8 cellular contexts compared by ENCODE assay signal in genomic region chr1:93080424-93080823, GRCh38. TPM values are rescaled to one million over a fixed set of nuclear protein-coding genes. Genes with fewer than 3 reads are reported as not detected.
DNase-seq lines count a peak whose midpoint lies in the region; ATAC-seq, FAIRE-seq and TF ChIP-seq lines count a peak whose summit lies in the region.

No MANE protein-coding gene starts in this region.

- H4K20me1 ChIP-seq in astrocyte (ENCODE audit: insufficient read depth, low read length) (peaks cover 25% of the 10 kb centered on the region), smooth muscle cell (ENCODE audit: low read depth) (peaks cover 47% of the 10 kb centered on the region)

- peak overlapping the region; percentile 95 for H3K27ac Mint-ChIP-seq in astrocyte (ENCODE audit: unreplicated experiment)

- H3K4me3 ChIP-seq in astrocyte (ENCODE audit: insufficient read depth, low read depth, low read length) = peak overlapping the region; percentile 100
- peak overlapping the region; percentile 97 for H3K4me3 ChIP-seq in iPS-18c (ENCODE audit: insufficient read depth, low read depth, low read length)
- peak overlapping the region; percentile 99 for H3K4me3 ChIP-seq in smooth muscle cell

- WGBS in smooth muscle cell (ENCODE audit: low lambda C conversion rate) = 0% methylated on average over 1 of the region's 1 CpG

- no peaks in the 10 kb centered on the region for H3K27me3 Mint-ChIP-seq in astrocyte (ENCODE audit: low read depth, unreplicated experiment)

- H3K36me3 Mint-ChIP-seq in astrocyte (ENCODE audit: low read depth, unreplicated experiment) = no peaks in the 10 kb centered on the region

- TF ChIP-seq CTCF in astrocyte (IDR thresholded peaks at IDR 0.05; ENCODE audit: insufficient read depth, low read depth, low read length) (peak; percentile 43), smooth muscle cell (IDR thresholded peaks at IDR 0.05; ENCODE audit: borderline replicate concordance, insufficient read depth, poor library complexity, severe bottlenecking) (peak; percentile 32)

- no peak for FAIRE-seq in astrocyte (lab: Jason Lieb, UNC)

- ATAC-seq in GM19395 (IDR thresholded peaks at IDR 0.05; ENCODE audit: unreplicated experiment) = peak; percentile 69
- peak; percentile 68 for ATAC-seq in HG03432 (IDR thresholded peaks at IDR 0.05; ENCODE audit: unreplicated experiment)

- H3K27me3 ChIP-seq in astrocyte (ENCODE audit: insufficient read depth, low read length) (no peaks in the 10 kb centered on the region), smooth muscle cell (ENCODE audit: low read depth) (no peaks in the 10 kb centered on the region)

- peaks cover 11% of the 10 kb centered on the region for H3K4me1 Mint-ChIP-seq in astrocyte (ENCODE audit: low read depth, unreplicated experiment)

- peaks cover 10% of the 10 kb centered on the region for H3F3A ChIP-seq in smooth muscle cell (ENCODE audit: low read depth)

- H3K9me3 ChIP-seq in astrocyte (ENCODE audit: insufficient read depth, low read depth, low read length) (no peaks in the 10 kb centered on the region), iPS-18c (ENCODE audit: control insufficient read depth, insufficient read depth, low read length) (no peaks in the 10 kb centered on the region), smooth muscle cell (replicated peaks; ENCODE audit: low read depth) (no peaks in the 10 kb centered on the region)

- no peaks in the 10 kb centered on the region for H3K9me3 Mint-ChIP-seq in astrocyte (ENCODE audit: unreplicated experiment)

- peaks cover 17% of the 10 kb centered on the region for H3K4me1 ChIP-seq in astrocyte (ENCODE audit: insufficient read depth, low read length)
- peaks cover 22% of the 10 kb centered on the region for H3K4me1 ChIP-seq in smooth muscle cell (ENCODE audit: low read depth)

- H3K4me2 ChIP-seq in astrocyte (ENCODE audit: low read length) (peak overlapping the region; percentile 93), smooth muscle cell (peak overlapping the region; percentile 86)

- H2AFZ ChIP-seq in astrocyte (ENCODE audit: low read depth, low read length) (no peak overlapping the region), smooth muscle cell (ENCODE audit: low read depth) (no peak overlapping the region)

- H3K9ac ChIP-seq in astrocyte (ENCODE audit: low read length) = peak overlapping the region; percentile 100
- H3K9ac ChIP-seq in smooth muscle cell (ENCODE audit: low read depth) = peak overlapping the region; percentile 96

- H3K4me3 Mint-ChIP-seq in astrocyte (ENCODE audit: unreplicated experiment) = peak overlapping the region; percentile 100

- H3K79me2 ChIP-seq in astrocyte (ENCODE audit: insufficient read depth, low read length) = peaks cover 68% of the 10 kb centered on the region
- H3K79me2 ChIP-seq in smooth muscle cell (ENCODE audit: low read depth) = peaks cover 61% of the 10 kb centered on the region

- H3K27ac ChIP-seq in astrocyte (ENCODE audit: low read depth, low read length) = peak overlapping the region; percentile 98
- peak overlapping the region; percentile 93 for H3K27ac ChIP-seq in smooth muscle cell (ENCODE audit: low read depth)

- H3K36me3 ChIP-seq in astrocyte (ENCODE audit: insufficient read depth, low read length) (no peaks in the 10 kb centered on the region), smooth muscle cell (ENCODE audit: low read depth) (peaks cover 15% of the 10 kb centered on the region)

- DNase-seq in DMS53 (lab: John Stamatoyannopoulos, UW) (peak; percentile 84), NCI-H524 treated with DMSO at 0.1 percent for 48 hours (lab: John Stamatoyannopoulos, UW) (peak; percentile 33), astrocyte (ENCODE audit: low read depth) (peak; percentile 72), smooth muscle cell (lab: John Stamatoyannopoulos, UW; ENCODE audit: unreplicated experiment) (no peak), GM19238 (ENCODE audit: insufficient read length, low spot score) (no peak)

RNA-seq across cellular contexts. Expression of gene MTF2, which starts 1.3 kb away (rescaled TPM):
- total RNA-seq in astrocyte = 46.1 and 56.4 TPM in 2 replicates
- total RNA-seq in smooth muscle cell = 41.2 and 41.7 TPM in 2 replicates
- 43.1 and 54.1 TPM in 2 replicates for polyA plus RNA-seq in smooth muscle cell

Comparison
In these comparisons a context has a peak if more than half of its experiments do, and no peak if none do; other contexts are left out.
1. DNase-seq: peak in DMS53 (single experiment), NCI-H524 treated with DMSO at 0.1 percent for 48 hours (single experiment) and astrocyte (single experiment); none in smooth muscle cell (single experiment) and GM19238 (single experiment).
2. Peak in every context shown above with its lines, with median percentiles within 50 percentile points of each other: H3K4me3 ChIP-seq.